ENCODE assay signal across 8 cellular contexts in the genomic region with DNA sequence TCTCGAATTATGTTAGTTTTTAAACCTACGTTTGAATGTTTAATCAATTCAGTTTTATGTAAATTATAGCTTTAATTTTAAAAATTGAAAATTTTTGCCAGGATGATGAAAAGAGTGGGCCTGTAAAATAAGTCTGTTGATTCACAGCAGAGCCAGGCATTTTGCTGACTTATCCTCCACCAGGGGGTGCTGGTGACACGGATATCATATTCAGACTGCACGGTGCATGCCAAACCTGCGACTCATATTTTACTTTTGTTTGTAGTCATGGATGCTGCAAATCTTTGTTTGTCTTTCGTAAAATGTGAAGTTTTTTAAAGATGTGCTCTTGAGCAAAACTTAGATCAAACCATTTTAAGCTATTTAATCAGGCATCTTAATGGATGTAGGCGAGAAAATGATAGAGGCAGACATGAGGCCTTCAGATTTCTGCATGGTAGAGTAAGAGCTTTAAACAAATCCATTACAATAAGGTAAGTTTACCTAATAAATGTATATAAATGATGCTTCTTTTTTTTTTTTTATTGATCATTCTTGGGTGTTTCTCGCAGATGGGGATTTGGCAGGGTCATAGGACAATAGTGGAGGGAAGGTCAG. TPM values are rescaled to one million over a fixed set of nuclear protein-coding genes. Genes with fewer than 3 reads are reported as not detected.
DNase-seq lines count a peak whose midpoint lies in the region; ATAC-seq and TF ChIP-seq lines count a peak whose summit lies in the region.

No MANE protein-coding gene starts in this region.

- no peak overlapping the region for H2AFZ ChIP-seq in PC-3 (ENCODE audit: low read length)

- POLR2A ChIA-PET in PC-3 (lab: Charles Lee; ENCODE audit: unreplicated experiment), result no interaction called here

- no peaks in the 10 kb centered on the region for H3F3A ChIP-seq in PC-3 (ENCODE audit: low read length, unreplicated experiment)

- H3K9me2 ChIP-seq in PC-3 (replicated peaks; ENCODE audit: low read length), result no peaks in the 10 kb centered on the region

- no peaks in the 10 kb centered on the region for H3K9me3 ChIP-seq in PC-3 (ENCODE audit: low read length)
- no peaks in the 10 kb centered on the region for H3K9me3 ChIP-seq in spleen

- H3K27ac ChIP-seq in PC-3 (ENCODE audit: low read length) (no peak overlapping the region), spleen (no peak overlapping the region)

- H3K36me3 ChIP-seq in PC-3 (ENCODE audit: low read depth, low read length) (no peaks in the 10 kb centered on the region), spleen (no peaks in the 10 kb centered on the region)

- ATAC-seq in GM18868 (IDR thresholded peaks at IDR 0.05; ENCODE audit: unreplicated experiment), result peak; percentile 93
- ATAC-seq in HG03108 (IDR thresholded peaks at IDR 0.05; ENCODE audit: unreplicated experiment), result peak; percentile 61
- ATAC-seq in PC-3, result peak; percentile 98

- TF ChIP-seq CTCF in PC-3 (conservative IDR thresholded peaks at IDR 0.05; ENCODE audit: low read depth, low read length) (peak; percentile 92), spleen (IDR thresholded peaks at IDR 0.05 in 8 of 11, conservative IDR thresholded peaks at IDR 0.05 in 3 of 11) (peak; percentile 16 to 79 (median 52))

- BruUV-seq in PC-3 (replicated peaks; lab: Mats Ljungman, UMichigan), result no TSS peak

- H3K4me3 ChIP-seq in PC-3 (ENCODE audit: low read length) (no peak overlapping the region), spleen (no peak overlapping the region)

- H3K4me2 ChIP-seq in PC-3 (ENCODE audit: low read length), result no peak overlapping the region

- no peaks in the 10 kb centered on the region; the same call in 1 of the 2 replicates for H3K4me1 ChIP-seq in PC-3 (ENCODE audit: insufficient read depth, low read length)
- H3K4me1 ChIP-seq in spleen, result no peaks in the 10 kb centered on the region

- H3K27me3 ChIP-seq in PC-3 (ENCODE audit: low read length) (peaks cover 29% of the 10 kb centered on the region), spleen (replicated peaks in 1 of 7) (no peaks in the 10 kb centered on the region)

- DNase-seq in DMS153 (lab: John Stamatoyannopoulos, UW), result peak; percentile 7
- DNase-seq in PC-3, result peak; percentile 95
- DNase-seq in amygdala (lab: John Stamatoyannopoulos, UW), result peak in 31 of 56 donors; percentile 0 to 69 (median 18)
- DNase-seq in hypothalamus (lab: John Stamatoyannopoulos, UW), result peak in 29 of 51 donors; percentile 1 to 58 (median 19)
- no peak for DNase-seq in spleen
- no peak for DNase-seq in SHP77 treated with DMSO at 0.1 percent for 48 hours (lab: John Stamatoyannopoulos, UW)

- no peak for TF ChIP-seq POLR2A in spleen (IDR thresholded peaks at IDR 0.05)

- intact Hi-C loops in PC-3 (cut with micrococcal nuclease) (loop anchor here (1.0 kb wide), 1 partner anchor 184 kb away; no protein-coding TSS in a partner anchor), spleen (cut with DNase I; ENCODE audit: low total_unique reads) (no loop called here)

- H3K79me2 ChIP-seq in PC-3 (ENCODE audit: low read length), result no peaks in the 10 kb centered on the region

- H3K9ac ChIP-seq in PC-3 (ENCODE audit: low read length), result no peak overlapping the region

- H4K20me1 ChIP-seq in PC-3 (ENCODE audit: low read length), result no peaks in the 10 kb centered on the region

- WGBS in spleen, 5 donors, result 37 to 52% (median 44%) methylated on average over 8 of the region's 8 CpGs

- CTCF ChIA-PET in PC-3 (lab: Charles Lee), result interaction anchor here (0.6 to 1.3 kb wide), 8 partner anchors 92 to 1884 kb away, joined by 3 to 5 read pairs (median 4); a partner anchor contains a TSS

RNA-seq across cellular contexts. Expression of a gene that starts 3.6 kb away (rescaled TPM):
- total RNA-seq in PC-3 (2014; rRNA removed) (not detected in 2 replicates), spleen (not detected)
- not detected for polyA plus RNA-seq in spleen

RNA-seq across cellular contexts. Expression of a gene that starts 18.1 kb away (rescaled TPM):
- total RNA-seq in PC-3 (2014; rRNA removed), result not detected in 2 replicates
- not detected for total RNA-seq in spleen
- not detected for polyA plus RNA-seq in spleen

RNA-seq across cellular contexts. Expression of a gene that starts 22.2 kb away (rescaled TPM):
- total RNA-seq in PC-3 (2014; rRNA removed) (not detected in 2 replicates), spleen (not detected)
- polyA plus RNA-seq in spleen, result not detected

RNA-seq across cellular contexts. Expression of a gene that starts 43.1 kb away (rescaled TPM):
- total RNA-seq in PC-3 (2014; rRNA removed) (not detected in 2 replicates), spleen (not detected)
- polyA plus RNA-seq in spleen, result not detected

Comparison
In these comparisons a context has a peak if more than half of its experiments do, and no peak if none do; other contexts are left out.
1. DNase-seq: peak in DMS153 (single experiment), PC-3 (single experiment), amygdala (31 of 56) and hypothalamus (29 of 51); none in spleen (single experiment) and SHP77 treated with DMSO at 0.1 percent for 48 hours (single experiment).
2. Peak in every context shown above with its lines, with median percentiles within 50 percentile points of each other: ATAC-seq.